Comparison of ENCODE assay signal across 23 cellular contexts in genomic region chr2:112728029-112728362, GRCh38. TPM values are rescaled to one million over a fixed set of nuclear protein-coding genes. Genes with fewer than 3 reads are reported as not detected.
DNase-seq lines count a peak whose midpoint lies in the region; ATAC-seq, FAIRE-seq and TF ChIP-seq lines count a peak whose summit lies in the region.
"Had no signal": no experiment of that assay in that cellular context is flagged by ENCODE, and none has a peak within 500 bp of the region (broad histone marks: within the 10 kb centered on the region; RNA-seq: fewer than 3 reads in every experiment).

No MANE protein-coding gene starts in this region.

- no peak for TF ChIP-seq POLR2A in suprapubic skin (IDR thresholded peaks at IDR 0.05)

- H3K27me3 Mint-ChIP-seq in T-helper 17 cell = peaks cover 11% of the 10 kb centered on the region

- H3K4me2 ChIP-seq in BLaER1 treated with 17β-estradiol and CSF1 and Interleukin-3, amounts not matched to agents 10 nM and 100 nM = peak overlapping the region in 8 of 11 experiments; percentile 21 to 81 (median 64); a peak in 16 of 22 replicates
- H3K4me2 ChIP-seq in mesendoderm (ENCODE audit: low read length) = no peak overlapping the region
- H3K4me2 ChIP-seq: A549, PC-9 had no signal

- peaks cover 26 to 77% (median 61%) of the 10 kb centered on the region in 10 experiments for H3K4me1 ChIP-seq in BLaER1 treated with 17β-estradiol and CSF1 and Interleukin-3, amounts not matched to agents 10 nM and 100 nM
- no peaks in the 10 kb centered on the region for H3K4me1 ChIP-seq in mesendoderm (ENCODE audit: control insufficient read depth, low read depth, low read length)
- peaks cover 12% of the 10 kb centered on the region for H3K4me1 ChIP-seq in suprapubic skin
- H3K4me1 ChIP-seq: SJCRH30 had no signal

- no peaks in the 10 kb centered on the region for H3K79me1 ChIP-seq in mesendoderm (ENCODE audit: low read length)

- no peaks in the 10 kb centered on the region for H4K20me1 ChIP-seq in BLaER1 treated with 17β-estradiol and CSF1 and Interleukin-3, amounts not matched to agents 10 nM and 100 nM

- peak overlapping the region in 3 of 11 experiments; percentile 1 to 27 (median 19); a peak in 2 of 22 replicates for H3K9ac ChIP-seq in BLaER1 treated with 17β-estradiol and CSF1 and Interleukin-3, amounts not matched to agents 10 nM and 100 nM
- no peak overlapping the region for H3K9ac ChIP-seq in mesendoderm (ENCODE audit: low read length)

- no peak for TF ChIP-seq CTCF in suprapubic skin (IDR thresholded peaks at IDR 0.05)

- WGBS in mesendoderm (ENCODE audit: extremely low coverage, insufficient coverage, low lambda C conversion rate) = no CpG with 5 or more reads among the region's 4 CpGs
- 85% methylated on average over 4 of the region's 4 CpGs for WGBS in suprapubic skin

- no peak overlapping the region for H2BK5ac ChIP-seq in mesendoderm (ENCODE audit: low read length)

- no peaks in the 10 kb centered on the region for H3K36me3 Mint-ChIP-seq in T-helper 17 cell (ENCODE audit: low read depth)
- H3K36me3 Mint-ChIP-seq: CD8-positive, alpha-beta T cell; IgD-negative memory B cell had no signal

- peak; percentile 42 for FAIRE-seq in HTR-8/SVneo (lab: Jason Lieb, UNC)
- FAIRE-seq: A549, GM12892, GM18507 had no signal

- H3K4me3 Mint-ChIP-seq in T-helper 17 cell = no peak overlapping the region
- H3K4me3 Mint-ChIP-seq: CD8-positive, alpha-beta T cell had no signal

- peaks cover 1% of the 10 kb centered on the region for H3K4me1 Mint-ChIP-seq in T-helper 17 cell

- H3K56ac ChIP-seq in mesendoderm (ENCODE audit: low read length) = no peak overlapping the region

- no peak overlapping the region for H3K18ac ChIP-seq in mesendoderm (ENCODE audit: low read length)

- H4K5ac ChIP-seq in mesendoderm (ENCODE audit: low read length) = no peak overlapping the region

- no peaks in the 10 kb centered on the region for H3K36me3 ChIP-seq in BLaER1 treated with 17β-estradiol and CSF1 and Interleukin-3, amounts not matched to agents 10 nM and 100 nM
- no peaks in the 10 kb centered on the region for H3K36me3 ChIP-seq in mesendoderm (ENCODE audit: control insufficient read depth, insufficient read depth, low read length)
- no peaks in the 10 kb centered on the region for H3K36me3 ChIP-seq in suprapubic skin
- H3K36me3 ChIP-seq: SJCRH30 had no signal

- peak overlapping the region; percentile 34 for H3K27ac Mint-ChIP-seq in T-helper 17 cell
- H3K27ac Mint-ChIP-seq: CD8-positive, alpha-beta T cell had no signal

- no peaks in the 10 kb centered on the region for H3K9me3 ChIP-seq in BLaER1 treated with 17β-estradiol and CSF1 and Interleukin-3, amounts not matched to agents 10 nM and 100 nM (replicated peaks in 1 of 11)
- no peaks in the 10 kb centered on the region for H3K9me3 ChIP-seq in T-helper 17 cell (ENCODE audit: control insufficient read depth, low read length, poor library complexity, severe bottlenecking)
- H3K9me3 ChIP-seq in suprapubic skin = no peaks in the 10 kb centered on the region
- H3K9me3 ChIP-seq: A549, SJCRH30 had no signal

- ATAC-seq in T-helper 17 cell = no peak
- ATAC-seq in HG02610 (IDR thresholded peaks at IDR 0.05; ENCODE audit: unreplicated experiment) = no peak
- ATAC-seq: A549; CD8-positive, alpha-beta T cell had no signal

- no peak for TF ChIP-seq EP300 in suprapubic skin (IDR thresholded peaks at IDR 0.05)

- H2AK5ac ChIP-seq in mesendoderm (ENCODE audit: low read length) = no peak overlapping the region

- peak overlapping the region in 5 of 11 experiments; percentile 6 to 40 (median 19); a peak in 6 of 22 replicates for H3K27ac ChIP-seq in BLaER1 treated with 17β-estradiol and CSF1 and Interleukin-3, amounts not matched to agents 10 nM and 100 nM
- H3K27ac ChIP-seq in mesendoderm (ENCODE audit: low read depth, low read length) (no peak overlapping the region), suprapubic skin (no peak overlapping the region)
- H3K27ac ChIP-seq: A549, HL-60, PC-9, RWPE1, SJCRH30 had no signal

- no peak overlapping the region for H3K23ac ChIP-seq in mesendoderm (ENCODE audit: low read length)

- H3K4me3 ChIP-seq in BLaER1 treated with 17β-estradiol and CSF1 and Interleukin-3, amounts not matched to agents 10 nM and 100 nM = no peak overlapping the region
- H3K4me3 ChIP-seq in mesendoderm (ENCODE audit: low read length) (no peak overlapping the region), suprapubic skin (no peak overlapping the region)
- H3K4me3 ChIP-seq: A549, PC-9, SJCRH30 had no signal

- DNase-seq in HTR-8/SVneo (ENCODE audit: insufficient read length, low spot score) (no peak), T-helper 17 cell (no peak), mesendoderm (peak; percentile 75), suprapubic skin (ENCODE audit: low spot score in 2 of 2) (no peak), CD1c-positive myeloid dendritic cell (ENCODE audit: extremely low spot score) (no peak)
- DNase-seq: CD8-positive, alpha-beta T cell; H7; NCI-H2081 treated with DMSO at 0.1 percent for 48 hours; NCI-H226; NCI-H524; NCI-H82; PC-9; SJCRH30 had no signal

- no peaks in the 10 kb centered on the region for H3K79me2 ChIP-seq in mesendoderm (ENCODE audit: control insufficient read depth, insufficient read depth, low read length)

- no peak overlapping the region for H2BK15ac ChIP-seq in mesendoderm (replicated peaks; ENCODE audit: low read depth)

- no peak overlapping the region for H4K8ac ChIP-seq in mesendoderm (ENCODE audit: low read depth, low read length)

- H3K4ac ChIP-seq in mesendoderm (ENCODE audit: low read depth, low read length) = no peak overlapping the region

- no peak overlapping the region for H2BK120ac ChIP-seq in mesendoderm (ENCODE audit: low read depth, low read length)

- H3K27me3 ChIP-seq in BLaER1 treated with 17β-estradiol and CSF1 and Interleukin-3, amounts not matched to agents 10 nM and 100 nM = no peaks in the 10 kb centered on the region
- H3K27me3 ChIP-seq in mesendoderm (ENCODE audit: insufficient read depth, low read length, poor library complexity) (no peaks in the 10 kb centered on the region), suprapubic skin (peaks cover 4% of the 10 kb centered on the region)
- H3K27me3 ChIP-seq: SJCRH30 had no signal

RNA-seq across cellular contexts. Expression of gene NT5DC4, which starts 7.2 kb away (rescaled TPM):
- total RNA-seq in T-helper 17 cell (not detected), suprapubic skin (1 to 10 TPM in 1 of 4 donors, not detected in 3; 4.2 TPM)
- not detected for polyA plus RNA-seq in mesendoderm (2013, experiment 1 of 2)
- polyA plus RNA-seq in mesendoderm (2013, experiment 2 of 2) = 3.1 TPM
- total RNA-seq: CD8-positive, alpha-beta T cell; H7; HT1080; SJCRH30 had no signal
- polyA plus RNA-seq: A549, BJ, IgD-negative memory B cell had no signal

RNA-seq across cellular contexts. Expression of gene CKAP2L, which starts 36.4 kb away (rescaled TPM):
- total RNA-seq in T-helper 17 cell (under 1 TPM; 0.37 to 0.97 TPM), suprapubic skin (1 to 10 TPM; 1.7 to 9.1 (median 3.2) TPM)
- 18.4 TPM for polyA plus RNA-seq in mesendoderm (2013, experiment 1 of 2)
- polyA plus RNA-seq in mesendoderm (2013, experiment 2 of 2) = 17.9 TPM
- polyA plus RNA-seq: IgD-negative memory B cell had no signal

RNA-seq across cellular contexts. Expression of gene IL1A, which starts 56.3 kb away (rescaled TPM):
- total RNA-seq in T-helper 17 cell = under 1 TPM; 0.35 to 0.44 TPM
- 0.53 TPM for polyA plus RNA-seq in mesendoderm (2013, experiment 1 of 2)
- 0.59 TPM for polyA plus RNA-seq in mesendoderm (2013, experiment 2 of 2)
- 1 to 10 TPM in 1 of 4 donors, under 1 TPM in 2, not detected in 1; 0.49 to 1.1 (median 0.76) TPM for total RNA-seq in suprapubic skin
- total RNA-seq: CD8-positive, alpha-beta T cell; SJCRH30 had no signal
- polyA plus RNA-seq: IgD-negative memory B cell had no signal
